Comparison of ENCODE assay signal across 30 cellular contexts in genomic region chr19:54507824-54508223, GRCh38. TPM values are rescaled to one million over a fixed set of nuclear protein-coding genes. Genes with fewer than 3 reads are reported as not detected.
"Had no signal": no experiment of that assay in that cellular context is flagged by ENCODE, and none has a peak within 500 bp of the region (broad histone marks: within the 10 kb centered on the region; RNA-seq: fewer than 3 reads in every experiment).

No MANE protein-coding gene starts in this region.

- H2AFZ ChIP-seq: parathyroid adenoma had no signal

- H3K4me1 ChIP-seq: parathyroid adenoma, psoas muscle, suprapubic skin, tibial artery, upper lobe of right lung had no signal

- H3K4me3 Mint-ChIP-seq: activated CD4-positive, alpha-beta memory T cell treated with anti-CD3 and anti-CD28 coated beads for 36 hours; activated naive CD4-positive, alpha-beta T cell treated with anti-CD3 and anti-CD28 coated beads, Interleukin-2, amount 50 U/mL, for 24 hours; activated naive CD8-positive, alpha-beta T cell treated with anti-CD3 and anti-CD28 coated beads, Interleukin-2, amount 50 U/mL, for 24 hours; activated T-cell treated with anti-CD3 and anti-CD28 coated beads, Interleukin-2, amount 50 U/mL, for 4 hours; activated T-helper 17 cell treated with anti-CD3 and anti-CD28 coated beads, Interleukin-2, amount 50 U/mL, for 72 hours; endodermal cell; mesothelial cell of epicardium; neural crest cell had no signal

- H3K4me1 Mint-ChIP-seq: activated T-helper 17 cell treated with anti-CD3 and anti-CD28 coated beads, Interleukin-2, amount 50 U/mL, for 72 hours; endodermal cell; mesothelial cell of epicardium; neural crest cell had no signal

- H3K9ac ChIP-seq: parathyroid adenoma had no signal

- H3K9me3 ChIP-seq: psoas muscle, suprapubic skin, tibial artery, upper lobe of right lung had no signal

- H3K27ac Mint-ChIP-seq: activated CD4-positive, alpha-beta memory T cell treated with anti-CD3 and anti-CD28 coated beads for 36 hours; activated naive CD4-positive, alpha-beta T cell treated with anti-CD3 and anti-CD28 coated beads, Interleukin-2, amount 50 U/mL, for 24 hours; activated naive CD8-positive, alpha-beta T cell treated with anti-CD3 and anti-CD28 coated beads, Interleukin-2, amount 50 U/mL, for 24 hours; activated T-helper 17 cell treated with anti-CD3 and anti-CD28 coated beads, Interleukin-2, amount 50 U/mL, for 72 hours; endodermal cell; mesothelial cell of epicardium had no signal

- H3K27ac ChIP-seq: parathyroid adenoma, psoas muscle, suprapubic skin, tibial artery, upper lobe of right lung, VCaP had no signal

- H3K79me2 ChIP-seq: parathyroid adenoma had no signal

- H3K4me3 ChIP-seq: psoas muscle, suprapubic skin, tibial artery, upper lobe of right lung had no signal

- H3K36me3 Mint-ChIP-seq: activated CD4-positive, alpha-beta memory T cell treated with anti-CD3 and anti-CD28 coated beads for 36 hours; activated naive CD4-positive, alpha-beta T cell treated with anti-CD3 and anti-CD28 coated beads, Interleukin-2, amount 50 U/mL, for 24 hours; mesothelial cell of epicardium had no signal

- DNase-seq: activated CD4-positive, alpha-beta memory T cell treated with anti-CD3 and anti-CD28 coated beads for 36 hours; activated CD4-positive, alpha-beta T cell treated with anti-CD3 and anti-CD28 coated beads for 48 hours; activated gamma-delta T cell treated with Interleukin-2 at 50 U/mL for 16 hours; activated naive CD8-positive, alpha-beta T cell treated with anti-CD3 and anti-CD28 coated beads, Interleukin-2, amount 50 U/mL, for 24 hours; activated T-cell treated with anti-CD3 and anti-CD28 coated beads, Interleukin-2, amount 50 U/mL, for 4 hours; amygdala; caudate nucleus; endodermal cell; foreskin fibroblast; head of caudate nucleus; hippocampal formation; kidney; left colon; naive B cell; nucleus accumbens; psoas muscle; stimulated activated CD4-positive, alpha-beta T cell treated with anti-CD3 and anti-CD28 coated beads, Interleukin-15, amount 100 ng/mL, for 24 hours; stimulated activated CD4-positive, alpha-beta T cell treated with anti-CD3 and anti-CD28 coated beads, Interleukin-2, amount 100 ng/mL, for 24 hours; stimulated activated naive CD4-positive, alpha-beta T cell; tibial artery; upper lobe of right lung had no signal

- H3K9me3 Mint-ChIP-seq: activated CD4-positive, alpha-beta memory T cell treated with anti-CD3 and anti-CD28 coated beads for 36 hours; activated naive CD4-positive, alpha-beta T cell treated with anti-CD3 and anti-CD28 coated beads, Interleukin-2, amount 50 U/mL, for 24 hours; activated naive CD8-positive, alpha-beta T cell treated with anti-CD3 and anti-CD28 coated beads, Interleukin-2, amount 50 U/mL, for 24 hours; activated T-cell treated with anti-CD3 and anti-CD28 coated beads, Interleukin-2, amount 50 U/mL, for 4 hours; activated T-helper 17 cell treated with anti-CD3 and anti-CD28 coated beads, Interleukin-2, amount 50 U/mL, for 72 hours had no signal

- H3K36me3 ChIP-seq: suprapubic skin, tibial artery, upper lobe of right lung had no signal

- ATAC-seq: left colon, psoas muscle had no signal

RNA-seq across cellular contexts. Expression of gene LAIR2, which starts 5.2 kb away (rescaled TPM):
- total RNA-seq: activated CD4-positive, alpha-beta memory T cell treated with anti-CD3 and anti-CD28 coated beads for 36 hours; endodermal cell; esophagus mucosa; kidney; left colon; lower leg skin; mesothelial cell of epicardium; neural crest cell; psoas muscle; suprapubic skin; upper lobe of right lung had no signal

RNA-seq across cellular contexts. Expression of gene CDC42EP5, which starts 34.7 kb away (rescaled TPM):
- total RNA-seq: activated CD4-positive, alpha-beta memory T cell treated with anti-CD3 and anti-CD28 coated beads for 36 hours; activated T-helper 17 cell treated with anti-CD3 and anti-CD28 coated beads, Interleukin-2, amount 50 U/mL, for 72 hours had no signal
